8 cellular contexts compared by ENCODE assay signal in genomic region chr13:43905435-43906031, GRCh38. TPM values are rescaled to one million over a fixed set of nuclear protein-coding genes. Genes with fewer than 3 reads are reported as not detected.
DNase-seq lines count a peak whose midpoint lies in the region; ATAC-seq, FAIRE-seq and TF ChIP-seq lines count a peak whose summit lies in the region.

No MANE protein-coding gene starts in this region.

- H3K4me2 ChIP-seq in keratinocyte (ENCODE audit: control insufficient read depth, extremely low read depth, insufficient read depth, low read depth, low read length), result no peak overlapping the region

- no peaks in the 10 kb centered on the region for H3K27me3 ChIP-seq in keratinocyte (ENCODE audit: control insufficient read depth, extremely low read depth, insufficient read depth, low read length)

- no peaks in the 10 kb centered on the region for H3K79me2 ChIP-seq in keratinocyte (ENCODE audit: control insufficient read depth, insufficient read depth, low read length)

- dilution Hi-C loops in keratinocyte (cut with MboI; ENCODE audit: extremely low pct_ligation_motif_present, low sequenced_read_pairs), result loop anchor here (10.0 kb wide), 1 partner anchor 549 kb away; no protein-coding TSS in a partner anchor

- no peaks in the 10 kb centered on the region for H3K9me3 ChIP-seq in keratinocyte (ENCODE audit: control insufficient read depth, low read depth, low read length)

- no peaks in the 10 kb centered on the region for H3K36me3 ChIP-seq in keratinocyte (ENCODE audit: control insufficient read depth in 2 of 2, extremely low read depth in 1 of 2, insufficient read depth in 2 of 2, low read length in 2 of 2)

- peaks cover 4% of the 10 kb centered on the region for H3K4me1 ChIP-seq in keratinocyte (ENCODE audit: control insufficient read depth, extremely low read depth, insufficient read depth, low read length)

- no peak overlapping the region for H3K27ac ChIP-seq in keratinocyte (ENCODE audit: control insufficient read depth, insufficient read depth, low read length)

- TF ChIP-seq CTCF in cardiac fibroblast (IDR thresholded peaks at IDR 0.05; ENCODE audit: low read depth, low read length), result peak; percentile 67
- TF ChIP-seq CTCF in keratinocyte (optimal IDR thresholded peaks at IDR 0.05 in 1 of 3, IDR thresholded peaks at IDR 0.05 in 1 of 3, conservative IDR thresholded peaks at IDR 0.05 in 1 of 3; ENCODE audit: extremely low read depth in 1 of 3, insufficient read depth in 2 of 3, low read length in 3 of 3), result peak in 2 of 3 experiments; percentile 45 to 70

- H2AFZ ChIP-seq in keratinocyte (ENCODE audit: control insufficient read depth, low read length), result no peak overlapping the region

- FAIRE-seq in RCC 7860 (lab: Jason Lieb, UNC) (peak; percentile 74), keratinocyte (lab: Jason Lieb, UNC) (peak; percentile 76)

- no peak for ATAC-seq in GM21825 (IDR thresholded peaks at IDR 0.05; ENCODE audit: unreplicated experiment)

- H3K4me3 ChIP-seq in cardiac fibroblast (replicated peaks in 1 of 2; ENCODE audit: low read depth in 2 of 2, low read length in 2 of 2), result no peak overlapping the region
- no peak overlapping the region for H3K4me3 ChIP-seq in keratinocyte (ENCODE audit: control insufficient read depth in 2 of 3, extremely low read depth in 1 of 3, insufficient read depth in 2 of 3, low read depth in 1 of 3, low read length in 3 of 3)

- no peaks in the 10 kb centered on the region for H4K20me1 ChIP-seq in keratinocyte (ENCODE audit: control insufficient read depth, extremely low read depth, insufficient read depth, low read length)

- H3K9me1 ChIP-seq in keratinocyte (ENCODE audit: control insufficient read depth, extremely low read depth, insufficient read depth, low read length), result no peaks in the 10 kb centered on the region

- no peak overlapping the region for H3K9ac ChIP-seq in keratinocyte (ENCODE audit: control insufficient read depth, extremely low read depth, insufficient read depth, low read length)

- peak; percentile 15 for DNase-seq in activated CD8-positive, alpha-beta memory T cell treated with anti-CD3 and anti-CD28 coated beads, Interleukin-2, amount 50 U/mL, for 4 hours
- DNase-seq in activated CD8-positive, alpha-beta memory T cell treated with anti-CD3 and anti-CD28 coated beads for 24 hours, result no peak
- DNase-seq in KG1 (lab: John Stamatoyannopoulos, UW), result peak; percentile 60
- DNase-seq in RCC 7860 (ENCODE audit: low spot score), result peak; percentile 29
- peak; percentile 81 to 82 for DNase-seq in cardiac fibroblast (ENCODE audit: low read depth in 2 of 2)
- no peak for DNase-seq in keratinocyte (ENCODE audit: low read depth, low spot score)
- DNase-seq in stromal cell of bone marrow (ENCODE audit: low read depth), result peak; percentile 55

RNA-seq across cellular contexts. Expression of gene LACC1, which starts 25.8 kb away (rescaled TPM):
- 3.7 to 6.5 TPM (median 5.5 TPM) in 3 replicates for polyA plus RNA-seq in keratinocyte
- 7.6 TPM for polyA plus RNA-seq in keratinocyte (2011; ENCODE audit: low read depth)
- polyA plus RNA-seq in keratinocyte (2011; cell fraction: cytosol; rRNA removed), result 4.6 and 8.2 TPM in 2 replicates
- polyA plus RNA-seq in keratinocyte (2011; cell fraction: nucleus; rRNA removed), result 8.1 and 9.2 TPM in 2 replicates
- 3.5 and 5.8 TPM in 2 replicates for polyA plus RNA-seq in keratinocyte (2012; ENCODE audit: low replicate concordance)
- 0.26 to 2.7 TPM (median 2.6 TPM) in 3 replicates for polyA minus RNA-seq in keratinocyte
- 2.9 TPM for polyA minus RNA-seq in keratinocyte (2011; cell fraction: cytosol; rRNA and poly(A)+ RNA removed)
- 2.5 and 5.7 TPM in 2 replicates for polyA minus RNA-seq in keratinocyte (2011; cell fraction: nucleus; rRNA and poly(A)+ RNA removed)

RNA-seq across cellular contexts. Expression of gene CCDC122, which starts 26.0 kb away (rescaled TPM):
- polyA plus RNA-seq in keratinocyte, result 0.80 to 1.5 TPM (median 0.90 TPM) in 3 replicates
- 26.0 TPM for polyA plus RNA-seq in keratinocyte (2011; ENCODE audit: low read depth)
- polyA plus RNA-seq in keratinocyte (2011; cell fraction: cytosol; rRNA removed), result 1.0 TPM in 2 replicates
- polyA plus RNA-seq in keratinocyte (2011; cell fraction: nucleus; rRNA removed), result 2.5 and 4.8 TPM in 2 replicates
- 2.8 and 3.1 TPM in 2 replicates for polyA plus RNA-seq in keratinocyte (2012; ENCODE audit: low replicate concordance)
- 0.33 to 0.96 TPM in 2 of 3 replicates, not detected in the other for polyA minus RNA-seq in keratinocyte
- not detected for polyA minus RNA-seq in keratinocyte (2011; cell fraction: cytosol; rRNA and poly(A)+ RNA removed)
- polyA minus RNA-seq in keratinocyte (2011; cell fraction: nucleus; rRNA and poly(A)+ RNA removed), result 0.53 and 2.2 TPM in 2 replicates

Comparison
In these comparisons a context has a peak if more than half of its experiments do, and no peak if none do; other contexts are left out.
1. DNase-seq: peak in activated CD8-positive, alpha-beta memory T cell treated with anti-CD3 and anti-CD28 coated beads, Interleukin-2, amount 50 U/mL, for 4 hours (single experiment), KG1 (single experiment), RCC 7860 (single experiment), cardiac fibroblast (2 of 2) and stromal cell of bone marrow (single experiment); none in activated CD8-positive, alpha-beta memory T cell treated with anti-CD3 and anti-CD28 coated beads for 24 hours (single experiment) and keratinocyte (single experiment).